In the genomic region with DNA sequence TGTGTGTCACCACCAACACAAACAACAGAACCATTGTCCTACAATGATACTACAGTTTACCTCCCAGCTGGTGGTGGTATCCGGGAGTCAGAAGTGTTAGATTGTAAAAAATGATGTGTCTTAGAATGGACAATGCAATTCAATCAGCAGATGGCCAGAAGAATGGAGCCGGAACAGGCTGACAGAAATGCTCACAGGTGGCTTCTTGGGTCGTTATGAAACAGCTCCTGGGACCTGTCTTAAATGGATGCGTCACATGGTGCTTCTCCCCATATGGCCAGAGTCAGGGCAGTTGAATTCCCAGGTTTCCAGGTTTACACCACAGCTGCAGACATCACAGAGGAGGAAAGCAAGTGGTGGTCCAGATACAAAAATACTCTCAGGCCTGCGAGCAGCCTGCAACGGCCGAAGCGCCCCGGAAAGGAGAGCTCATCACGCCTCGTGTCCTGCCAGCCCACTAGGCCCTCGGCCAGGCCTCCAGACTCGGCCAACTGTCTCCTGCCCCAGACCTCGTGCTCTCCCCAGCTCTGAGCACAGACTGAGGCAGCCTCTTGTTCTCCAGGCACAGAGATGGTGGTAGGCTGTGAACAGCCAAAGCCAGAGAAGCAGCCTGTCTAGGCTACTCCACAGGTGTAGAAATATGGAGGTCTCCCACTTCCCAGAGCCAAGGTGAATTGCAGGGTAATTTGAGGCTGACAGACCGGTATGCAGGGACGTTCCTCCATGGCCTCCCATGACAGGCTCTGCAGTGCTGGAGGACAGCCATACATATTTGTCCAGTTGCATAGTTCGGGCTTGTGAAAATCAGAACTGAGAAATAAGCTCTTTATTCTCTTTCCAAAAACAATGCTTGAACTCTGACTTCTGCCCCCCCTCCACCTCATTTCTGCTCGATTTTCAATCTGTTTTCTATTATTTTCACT, we compare ENCODE assay signal across 12 cellular contexts.
DNase-seq lines count a peak whose midpoint lies in the region; ATAC-seq, FAIRE-seq and TF ChIP-seq lines count a peak whose summit lies in the region.
"Had no signal": no experiment of that assay in that cellular context is flagged by ENCODE, and none has a peak within 500 bp of the region (broad histone marks: within the 10 kb centered on the region; RNA-seq: fewer than 3 reads in every experiment).

No MANE protein-coding gene starts in this region.

- intact Hi-C loops in left ventricle myocardium superior (cut with micrococcal nuclease), result no loop called here

- H3K36me3 Mint-ChIP-seq in activated naive CD8-positive, alpha-beta T cell treated with anti-CD3 and anti-CD28 coated beads for 36 hours, result no peaks in the 10 kb centered on the region
- H3K36me3 Mint-ChIP-seq: activated CD8-positive, alpha-beta memory T cell treated with anti-CD3 and anti-CD28 coated beads, Interleukin-2, amount 10 ng/mL, durations not matched to agents 7 days and 5 days had no signal

- FAIRE-seq in bronchial epithelial cell (lab: Jason Lieb, UNC), result peak; percentile 58

- DNase-seq in GM04503 (ENCODE audit: low read depth), result peak; percentile 56
- DNase-seq in bronchial epithelial cell (ENCODE audit: low read depth), result no peak
- DNase-seq in left ventricle myocardium superior, result peak; percentile 77
- peak; percentile 31 for DNase-seq in retina
- DNase-seq in SW 1271 (lab: John Stamatoyannopoulos, UW), result no peak
- no peak for DNase-seq in activated naive CD8-positive, alpha-beta T cell treated with anti-CD3 and anti-CD28 coated beads for 36 hours
- DNase-seq: activated CD8-positive, alpha-beta memory T cell treated with anti-CD3 and anti-CD28 coated beads, Interleukin-2, amount 10 ng/mL, durations not matched to agents 7 days and 5 days; naive B cell; Peyer's patch; stimulated activated CD8-positive, alpha-beta memory T cell treated with anti-CD3 and anti-CD28 coated beads, Interleukin-4, amount 100 ng/mL, for 48 hours had no signal

- H3K36me3 ChIP-seq in bronchial epithelial cell (ENCODE audit: control insufficient read depth, insufficient read depth, low read length), result no peaks in the 10 kb centered on the region
- H3K36me3 ChIP-seq: Peyer's patch had no signal

- H3K4me3 ChIP-seq in bronchial epithelial cell (ENCODE audit: low read depth, low read length), result no peak overlapping the region
- H3K4me3 ChIP-seq: Peyer's patch had no signal

- TF ChIP-seq CTCF in bronchial epithelial cell (IDR thresholded peaks at IDR 0.05; ENCODE audit: insufficient read depth, low read length, severe bottlenecking), result no peak

- peaks cover 8% of the 10 kb centered on the region for H3K4me1 Mint-ChIP-seq in activated naive CD8-positive, alpha-beta T cell treated with anti-CD3 and anti-CD28 coated beads for 36 hours
- H3K4me1 Mint-ChIP-seq: naive B cell had no signal

- H3K27me3 Mint-ChIP-seq in activated naive CD8-positive, alpha-beta T cell treated with anti-CD3 and anti-CD28 coated beads for 36 hours, result peaks cover 60% of the 10 kb centered on the region

- no peak overlapping the region for H3K27ac Mint-ChIP-seq in activated naive CD8-positive, alpha-beta T cell treated with anti-CD3 and anti-CD28 coated beads for 36 hours
- H3K27ac Mint-ChIP-seq: activated CD8-positive, alpha-beta memory T cell treated with anti-CD3 and anti-CD28 coated beads, Interleukin-2, amount 10 ng/mL, durations not matched to agents 7 days and 5 days had no signal

- ATAC-seq in left ventricle myocardium superior, result peak; percentile 96
- no peak for ATAC-seq in HG02759 (IDR thresholded peaks at IDR 0.05; ENCODE audit: unreplicated experiment)
- ATAC-seq in HG03159 (IDR thresholded peaks at IDR 0.05; ENCODE audit: unreplicated experiment), result no peak
- ATAC-seq: activated CD8-positive, alpha-beta memory T cell treated with anti-CD3 and anti-CD28 coated beads, Interleukin-2, amount 10 ng/mL, durations not matched to agents 7 days and 5 days had no signal

- peaks cover 5% of the 10 kb centered on the region for H3K9me3 Mint-ChIP-seq in activated naive CD8-positive, alpha-beta T cell treated with anti-CD3 and anti-CD28 coated beads for 36 hours

- no peaks in the 10 kb centered on the region for H3K27me3 ChIP-seq in bronchial epithelial cell (ENCODE audit: control insufficient read depth, insufficient read depth, low read length)
- H3K27me3 ChIP-seq: Peyer's patch had no signal

- H3K4me3 Mint-ChIP-seq in activated naive CD8-positive, alpha-beta T cell treated with anti-CD3 and anti-CD28 coated beads for 36 hours, result no peak overlapping the region
- H3K4me3 Mint-ChIP-seq: activated CD8-positive, alpha-beta memory T cell treated with anti-CD3 and anti-CD28 coated beads, Interleukin-2, amount 10 ng/mL, durations not matched to agents 7 days and 5 days; naive B cell had no signal

Comparison
In these comparisons a context has a peak if more than half of its experiments do, and no peak if none do; other contexts are left out.
1. DNase-seq: peak in GM04503 (single experiment), left ventricle myocardium superior (single experiment) and retina (single experiment); none in bronchial epithelial cell (single experiment), SW 1271 (0 of 2) and activated naive CD8-positive, alpha-beta T cell treated with anti-CD3 and anti-CD28 coated beads for 36 hours (single experiment).